Comparison of ENCODE assay signal across 15 cellular contexts in the genomic region with DNA sequence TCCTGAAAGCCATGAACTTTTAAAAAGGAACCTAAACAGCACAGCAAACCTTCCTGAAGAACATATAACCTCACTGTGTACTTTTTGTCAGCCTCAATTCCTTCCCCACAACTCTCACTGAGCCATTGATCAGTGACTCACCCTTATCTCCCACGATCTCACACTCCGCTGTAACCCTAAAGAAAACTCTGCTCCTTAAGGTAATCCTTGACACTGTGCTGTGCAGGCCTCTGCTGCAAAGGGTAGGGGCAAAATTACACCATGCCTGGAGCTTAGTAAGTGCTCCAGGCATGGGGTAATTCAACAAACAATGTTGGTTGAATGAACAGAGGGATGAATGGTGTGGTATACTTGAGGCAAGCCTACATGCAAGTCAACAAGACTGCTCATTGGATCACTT.
DNase-seq lines count a peak whose midpoint lies in the region; ATAC-seq and TF ChIP-seq lines count a peak whose summit lies in the region.
"Had no signal": no experiment of that assay in that cellular context is flagged by ENCODE, and none has a peak within 500 bp of the region (broad histone marks: within the 10 kb centered on the region; RNA-seq: fewer than 3 reads in every experiment).

No MANE protein-coding gene starts in this region.

- no peak overlapping the region for H4K91ac ChIP-seq in trophoblast cell (ENCODE audit: low read depth, low read length)

- WGBS in trophoblast cell (ENCODE audit: extremely low coverage, insufficient coverage, insufficient read length), result no CpG with 5 or more reads among the region's 2 CpGs

- H3K4me1 Mint-ChIP-seq in activated CD8-positive, alpha-beta memory T cell treated with anti-CD3 and anti-CD28 coated beads, Interleukin-2, amount 10 ng/mL, durations not matched to agents 7 days and 5 days, result peaks cover 8% of the 10 kb centered on the region
- H3K4me1 Mint-ChIP-seq: IgD-negative memory B cell had no signal

- peaks cover 8% of the 10 kb centered on the region; the same call in 1 of the 2 replicates for H3K4me1 ChIP-seq in PC-9 (replicated peaks; ENCODE audit: insufficient read depth)
- peaks cover 0 to 6% of the 10 kb centered on the region in 2 experiments for H3K4me1 ChIP-seq in trophoblast cell (ENCODE audit: control insufficient read depth in 1 of 2, insufficient read depth in 2 of 2, low read length in 2 of 2)
- H3K4me1 ChIP-seq in Karpas-422 (ENCODE audit: low read length), result no peaks in the 10 kb centered on the region
- H3K4me1 ChIP-seq: uterus had no signal

- no peak overlapping the region for H3K4ac ChIP-seq in trophoblast cell (ENCODE audit: low read depth, low read length)

- H3K27ac ChIP-seq in PC-9 (no peak overlapping the region), trophoblast cell (ENCODE audit: low read depth, low read length) (peak overlapping the region; percentile 43), Karpas-422 (ENCODE audit: low read length) (no peak overlapping the region)
- H3K27ac ChIP-seq: sigmoid colon, uterus had no signal

- no peak overlapping the region for H3K4me3 Mint-ChIP-seq in activated CD8-positive, alpha-beta memory T cell treated with anti-CD3 and anti-CD28 coated beads, Interleukin-2, amount 10 ng/mL, durations not matched to agents 7 days and 5 days
- H3K4me3 Mint-ChIP-seq: IgD-negative memory B cell; T-helper 1 cell treated with Interleukin-12 subunit alpha and Interleukin-12 subunit beta and Interleukin-4 antibody, amounts not matched to agents 30 μg/mL and 1 μg/mL, for 36 hours had no signal

- TF ChIP-seq CTCF in PC-9 (conservative IDR thresholded peaks at IDR 0.05) (no peak), choroid plexus epithelial cell (conservative IDR thresholded peaks at IDR 0.05; ENCODE audit: low read depth, low read length) (no peak)

- CTCF ChIA-PET in activated CD8-positive, alpha-beta memory T cell treated with anti-CD3 and anti-CD28 coated beads, Interleukin-2, amount 10 ng/mL, durations not matched to agents 7 days and 5 days (lab: Charles Lee), result no interaction called here
- CTCF ChIA-PET in PC-9 (lab: Charles Lee), result no interaction called here

- H4K8ac ChIP-seq in trophoblast cell (ENCODE audit: low read depth, low read length), result no peak overlapping the region

- no peaks in the 10 kb centered on the region for H3K36me3 Mint-ChIP-seq in activated CD8-positive, alpha-beta memory T cell treated with anti-CD3 and anti-CD28 coated beads, Interleukin-2, amount 10 ng/mL, durations not matched to agents 7 days and 5 days

- 0 out of 2 replicates have a peak, but pooled peaks cover 6% of the 10 kb centered on the region for H3F3A ChIP-seq in PC-9 (ENCODE audit: insufficient read depth, low read depth)

- H4K20me1 ChIP-seq in PC-9 (ENCODE audit: insufficient read depth), result no peaks in the 10 kb centered on the region
- no peaks in the 10 kb centered on the region for H4K20me1 ChIP-seq in Karpas-422 (ENCODE audit: insufficient read depth, low read depth, low read length)

- intact Hi-C loops in PC-9 (cut with micrococcal nuclease; ENCODE audit: unreplicated experiment), result loop anchor here (1.0 kb wide), 1 partner anchor 18 kb away; no protein-coding TSS in a partner anchor

- H3K4me3 ChIP-seq in PC-9, result no peak overlapping the region
- no peak overlapping the region for H3K4me3 ChIP-seq in choroid plexus epithelial cell (ENCODE audit: low read depth, low read length)
- no peak overlapping the region for H3K4me3 ChIP-seq in trophoblast cell (ENCODE audit: low read depth, low read length)
- no peak overlapping the region for H3K4me3 ChIP-seq in Karpas-422 (ENCODE audit: low read length)
- H3K4me3 ChIP-seq: sigmoid colon, uterus had no signal

- H3K36me3 ChIP-seq in PC-9 (ENCODE audit: low read depth) (no peaks in the 10 kb centered on the region), trophoblast cell (ENCODE audit: control insufficient read depth in 1 of 2, insufficient read depth in 2 of 2, low read length in 2 of 2) (no peaks in the 10 kb centered on the region), Karpas-422 (ENCODE audit: insufficient read depth, low read length) (no peaks in the 10 kb centered on the region)
- H3K36me3 ChIP-seq: sigmoid colon, uterus had no signal

- no TSS peak for BruUV-seq in PC-9 (replicated peaks; lab: Mats Ljungman, UMichigan)

- POLR2A ChIA-PET in PC-9 (lab: Charles Lee; ENCODE audit: unreplicated experiment), result interaction anchor here (0.5 kb wide), 1 partner anchor 56 kb away, joined by 3 read pairs; no protein-coding TSS in a partner anchor

- H2BK120ac ChIP-seq in trophoblast cell (ENCODE audit: insufficient read depth, low read length, poor library complexity), result no peak overlapping the region

- H3K9ac ChIP-seq in trophoblast cell (ENCODE audit: low read length) (no peak overlapping the region), Karpas-422 (ENCODE audit: low read length) (no peak overlapping the region)

- H3K9me3 Mint-ChIP-seq in activated CD8-positive, alpha-beta memory T cell treated with anti-CD3 and anti-CD28 coated beads, Interleukin-2, amount 10 ng/mL, durations not matched to agents 7 days and 5 days (ENCODE audit: low read depth), result no peaks in the 10 kb centered on the region
- H3K9me3 Mint-ChIP-seq: IgD-negative memory B cell; T-helper 1 cell treated with Interleukin-12 subunit alpha and Interleukin-12 subunit beta and Interleukin-4 antibody, amounts not matched to agents 30 μg/mL and 1 μg/mL, for 36 hours had no signal

- H2BK5ac ChIP-seq in trophoblast cell (ENCODE audit: low read depth, low read length, poor library complexity), result no peak overlapping the region

- no peak overlapping the region for H2BK12ac ChIP-seq in trophoblast cell (ENCODE audit: low read length)

- no peaks in the 10 kb centered on the region for H3K9me2 ChIP-seq in PC-9 (ENCODE audit: insufficient read depth)
- H3K9me2 ChIP-seq in Karpas-422 (replicated peaks; ENCODE audit: insufficient read depth, low read length), result no peaks in the 10 kb centered on the region

- H3K9me3 ChIP-seq in PC-9 (ENCODE audit: insufficient read depth, low read depth) (no peaks in the 10 kb centered on the region), trophoblast cell (ENCODE audit: insufficient read depth, low read depth, low read length) (no peaks in the 10 kb centered on the region), Karpas-422 (ENCODE audit: low read length) (no peaks in the 10 kb centered on the region)
- H3K9me3 ChIP-seq: sigmoid colon, uterus had no signal

- no peak overlapping the region for H3K18ac ChIP-seq in trophoblast cell (ENCODE audit: low read length)

- no peaks in the 10 kb centered on the region for H3K79me2 ChIP-seq in PC-9 (ENCODE audit: low read depth)
- no peaks in the 10 kb centered on the region for H3K79me2 ChIP-seq in trophoblast cell (ENCODE audit: control insufficient read depth, insufficient read depth, low read length, poor library complexity)
- H3K79me2 ChIP-seq in Karpas-422 (ENCODE audit: low read length), result no peaks in the 10 kb centered on the region

- H3K79me1 ChIP-seq in trophoblast cell (ENCODE audit: low read length), result peaks cover 2% of the 10 kb centered on the region

- no peak overlapping the region for H3K14ac ChIP-seq in trophoblast cell (ENCODE audit: low read length)

- no peak overlapping the region for H3K27ac Mint-ChIP-seq in activated CD8-positive, alpha-beta memory T cell treated with anti-CD3 and anti-CD28 coated beads, Interleukin-2, amount 10 ng/mL, durations not matched to agents 7 days and 5 days
- H3K27ac Mint-ChIP-seq: T-helper 1 cell treated with Interleukin-12 subunit alpha and Interleukin-12 subunit beta and Interleukin-4 antibody, amounts not matched to agents 30 μg/mL and 1 μg/mL, for 36 hours had no signal

- H4K12ac ChIP-seq in trophoblast cell (ENCODE audit: low read depth, low read length), result no peak overlapping the region

- H3K27me3 Mint-ChIP-seq in activated CD8-positive, alpha-beta memory T cell treated with anti-CD3 and anti-CD28 coated beads, Interleukin-2, amount 10 ng/mL, durations not matched to agents 7 days and 5 days, result no peaks in the 10 kb centered on the region
- H3K27me3 Mint-ChIP-seq: IgD-negative memory B cell had no signal

- peak; percentile 52 for DNase-seq in activated CD8-positive, alpha-beta memory T cell treated with anti-CD3 and anti-CD28 coated beads, Interleukin-2, amount 10 ng/mL, durations not matched to agents 7 days and 5 days
- no peak for DNase-seq in activated CD8-positive, alpha-beta memory T cell treated with anti-CD3 and anti-CD28 coated beads for 24 hours
- peak; percentile 21 to 63 for DNase-seq in PC-9
- peak; percentile 20 for DNase-seq in choroid plexus epithelial cell (ENCODE audit: low read depth)
- DNase-seq in trophoblast cell, result no peak
- DNase-seq in effector CD8-positive, alpha-beta T cell (lab: John Stamatoyannopoulos, UW), result no peak
- no peak for DNase-seq in Karpas-422
- DNase-seq: caudate nucleus, GOT3, NCI-H2081 treated with DMSO at 0.1 percent for 48 hours, sigmoid colon, uterus had no signal

- H3K4me2 ChIP-seq in PC-9, result 0 out of 2 replicates have a peak overlapping the region, but pooled peaks have one; percentile 13
- no peak overlapping the region for H3K4me2 ChIP-seq in trophoblast cell (ENCODE audit: low read length)
- H3K4me2 ChIP-seq in Karpas-422 (ENCODE audit: low read depth, low read length, poor library complexity, severe bottlenecking), result no peak overlapping the region

- peak; percentile 80 for ATAC-seq in activated CD8-positive, alpha-beta memory T cell treated with anti-CD3 and anti-CD28 coated beads, Interleukin-2, amount 10 ng/mL, durations not matched to agents 7 days and 5 days
- ATAC-seq in HG03457 (IDR thresholded peaks at IDR 0.05; ENCODE audit: unreplicated experiment), result no peak

- H3K27me3 ChIP-seq in PC-9 (ENCODE audit: insufficient read depth, low read depth) (no peaks in the 10 kb centered on the region), trophoblast cell (ENCODE audit: insufficient read depth, low read length) (no peaks in the 10 kb centered on the region), Karpas-422 (ENCODE audit: low read length) (no peaks in the 10 kb centered on the region)
- H3K27me3 ChIP-seq: sigmoid colon, uterus had no signal

- no peak overlapping the region for H2AK5ac ChIP-seq in trophoblast cell (ENCODE audit: low read length)

- H2AFZ ChIP-seq in PC-9 (no peak overlapping the region), trophoblast cell (ENCODE audit: insufficient read depth, low read length, poor library complexity) (no peak overlapping the region), Karpas-422 (ENCODE audit: low read length) (no peak overlapping the region)

- no peak overlapping the region for H3K23ac ChIP-seq in trophoblast cell (ENCODE audit: low read length)

Comparison
In these comparisons a context has a peak if more than half of its experiments do, and no peak if none do; other contexts are left out.
1. DNase-seq: peak in activated CD8-positive, alpha-beta memory T cell treated with anti-CD3 and anti-CD28 coated beads, Interleukin-2, amount 10 ng/mL, durations not matched to agents 7 days and 5 days (single experiment), PC-9 (2 of 2) and choroid plexus epithelial cell (single experiment); none in activated CD8-positive, alpha-beta memory T cell treated with anti-CD3 and anti-CD28 coated beads for 24 hours (single experiment), trophoblast cell (0 of 2), effector CD8-positive, alpha-beta T cell (single experiment) and Karpas-422 (single experiment).